25 cellular contexts compared by ENCODE assay signal in the genomic region with DNA sequence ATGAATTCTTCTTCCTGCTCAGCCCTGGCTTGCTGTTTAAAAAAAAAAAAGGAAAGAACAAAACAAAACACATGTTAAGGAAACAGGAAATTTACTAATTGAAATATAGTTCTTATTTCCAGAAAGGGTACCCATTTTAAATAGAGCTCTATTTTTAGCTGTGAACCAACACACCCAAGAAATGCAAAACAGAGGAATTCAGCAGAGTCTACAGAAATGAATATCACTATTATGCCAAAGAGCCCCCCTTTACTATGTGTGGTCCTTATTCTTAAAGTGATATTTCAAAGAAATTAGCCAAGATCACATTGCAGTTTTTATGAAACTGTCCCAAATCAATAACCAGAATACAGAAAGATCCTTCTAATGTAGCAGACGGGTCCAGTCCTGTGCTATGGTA. TPM values are rescaled to one million over a fixed set of nuclear protein-coding genes. Genes with fewer than 3 reads are reported as not detected.
A peak's percentile ranks its signal among the peaks of the same experiment; 100 is the strongest.
DNase-seq lines count a peak whose midpoint lies in the region; ATAC-seq, FAIRE-seq and TF ChIP-seq lines count a peak whose summit lies in the region.
"Had no signal": no experiment of that assay in that cellular context is flagged by ENCODE, and none has a peak within 500 bp of the region (broad histone marks: within the 10 kb centered on the region; RNA-seq: fewer than 3 reads in every experiment).

No MANE protein-coding gene starts in this region.

- H3K27me3 ChIP-seq in foreskin keratinocyte = no peaks in the 10 kb centered on the region
- no peaks in the 10 kb centered on the region for H3K27me3 ChIP-seq in esophagus squamous epithelium
- H3K27me3 ChIP-seq: heart right ventricle, transverse colon had no signal

- H3K27ac Mint-ChIP-seq in mesothelial cell of epicardium = peak overlapping the region; percentile 83
- no peak overlapping the region for H3K27ac Mint-ChIP-seq in Calu3 (ENCODE audit: unreplicated experiment)
- H3K27ac Mint-ChIP-seq: activated CD4-positive, alpha-beta T cell treated with anti-CD3 and anti-CD28 coated beads for 36 hours had no signal

- H3K36me3 Mint-ChIP-seq in mesothelial cell of epicardium = peaks cover 6% of the 10 kb centered on the region
- H3K36me3 Mint-ChIP-seq in Calu3 (ENCODE audit: insufficient read depth, unreplicated experiment) = peaks cover 19% of the 10 kb centered on the region

- no TSS peak for BruUV-seq in Calu3 (replicated peaks; lab: Mats Ljungman, UMichigan)

- DNase-seq in GM19239 (ENCODE audit: insufficient read length, low spot score) (no peak), mesothelial cell of epicardium (ENCODE audit: low spot score in 2 of 2, unreplicated experiment in 2 of 2) (no peak), foreskin keratinocyte (no peak), esophagus squamous epithelium (lab: John Stamatoyannopoulos, UW) (no peak), Calu3 (no peak), NCI-H345 (lab: John Stamatoyannopoulos, UW) (no peak)
- DNase-seq: activated CD4-positive, alpha-beta T cell treated with anti-CD3 and anti-CD28 coated beads for 36 hours; cerebellar nuclear complex; DMS79 treated with DMSO at 0.1 percent for 48 hours; GOT3; heart right ventricle; left colon; mesendoderm; naive thymus-derived CD8-positive, alpha-beta T cell; NCI-H1930; NCI-H2227 treated with DMSO at 0.1 percent for 48 hours; NCI-H82; right cardiac atrium; Right ventricle myocardium superior; stimulated activated CD4-positive, alpha-beta T cell treated with anti-CD3 and anti-CD28 coated beads, Interleukin-12 subunit alpha, Interleukin-12 subunit beta, amount 100 ng/mL, for 4 hours; stimulated activated CD4-positive, alpha-beta T cell treated with anti-CD3 and anti-CD28 coated beads, Interleukin-4, amount 100 ng/mL, for 4 hours; transverse colon had no signal

- ATAC-seq in GM18502 (IDR thresholded peaks at IDR 0.05; ENCODE audit: poor library complexity, unreplicated experiment) = peak; percentile 56
- ATAC-seq in HG03045 (IDR thresholded peaks at IDR 0.05; ENCODE audit: unreplicated experiment) = peak; percentile 47
- ATAC-seq in foreskin keratinocyte = no peak
- ATAC-seq: activated CD4-positive, alpha-beta T cell treated with anti-CD3 and anti-CD28 coated beads for 36 hours; heart right ventricle; left colon; naive thymus-derived CD8-positive, alpha-beta T cell; right cardiac atrium had no signal

- WGBS in esophagus squamous epithelium, 2 donors = 85 to 86% methylated on average over 1 of the region's 1 CpG

- TF ChIP-seq POLR2A in esophagus squamous epithelium (IDR thresholded peaks at IDR 0.05) = no peak

- peaks cover 0 to 46% (median 6%) of the 10 kb centered on the region in 3 donors for H3K36me3 ChIP-seq in esophagus squamous epithelium

- intact Hi-C loops in esophagus squamous epithelium (cut with DNase I) (no loop called here), Calu3 (cut with micrococcal nuclease; ENCODE audit: unreplicated experiment) (no loop called here)

- H3K27ac ChIP-seq in foreskin keratinocyte (no peak overlapping the region), esophagus squamous epithelium (peak overlapping the region in 2 of 4 donors; percentile 7)
- H3K27ac ChIP-seq: epithelial cell of prostate, transverse colon had no signal

- no peaks in the 10 kb centered on the region for H3K27me3 Mint-ChIP-seq in mesothelial cell of epicardium (ENCODE audit: low read depth)
- H3K27me3 Mint-ChIP-seq in Calu3 (ENCODE audit: unreplicated experiment) = no peaks in the 10 kb centered on the region
- H3K27me3 Mint-ChIP-seq: activated CD4-positive, alpha-beta T cell treated with anti-CD3 and anti-CD28 coated beads for 36 hours; naive thymus-derived CD8-positive, alpha-beta T cell had no signal

- H3K9me3 Mint-ChIP-seq in mesothelial cell of epicardium = no peaks in the 10 kb centered on the region
- H3K9me3 Mint-ChIP-seq in Calu3 (ENCODE audit: low read depth, unreplicated experiment) = peaks cover 2% of the 10 kb centered on the region

- H3K4me3 Mint-ChIP-seq in mesothelial cell of epicardium (no peak overlapping the region), Calu3 (ENCODE audit: low read depth, unreplicated experiment) (no peak overlapping the region)
- H3K4me3 Mint-ChIP-seq: activated CD4-positive, alpha-beta T cell treated with anti-CD3 and anti-CD28 coated beads for 36 hours had no signal

- CTCF ChIA-PET in Calu3 (lab: Charles Lee) = no interaction called here

- H3K4me1 Mint-ChIP-seq in mesothelial cell of epicardium (peaks cover 65% of the 10 kb centered on the region), Calu3 (ENCODE audit: low read depth, unreplicated experiment) (peaks cover 22% of the 10 kb centered on the region)

- H3K4me3 ChIP-seq in esophagus squamous epithelium = no peak overlapping the region
- H3K4me3 ChIP-seq: transverse colon had no signal

- H3K4me1 ChIP-seq in foreskin keratinocyte = no peaks in the 10 kb centered on the region
- peaks cover 18 to 85% (median 21%) of the 10 kb centered on the region in 3 donors for H3K4me1 ChIP-seq in esophagus squamous epithelium

- no peaks in the 10 kb centered on the region for H3K9me3 ChIP-seq in esophagus squamous epithelium
- H3K9me3 ChIP-seq: heart right ventricle, transverse colon had no signal

- TF ChIP-seq CTCF in mesothelial cell of epicardium (IDR thresholded peaks at IDR 0.05; ENCODE audit: unreplicated experiment) (no peak), foreskin keratinocyte (conservative IDR thresholded peaks at IDR 0.05) (no peak), esophagus squamous epithelium (IDR thresholded peaks at IDR 0.05) (no peak), Calu3 (IDR thresholded peaks at IDR 0.05; ENCODE audit: unreplicated experiment) (no peak)

- peak; percentile 23 for FAIRE-seq in GM19239 (lab: Jason Lieb, UNC)

RNA-seq across cellular contexts. Expression of a gene that starts 53.7 kb away (rescaled TPM):
- 49.3 to 51.4 TPM (median 50.5 TPM) in 3 replicates for total RNA-seq in mesothelial cell of epicardium
- total RNA-seq in foreskin keratinocyte = 47.9 and 49.3 TPM in 2 replicates
- 11.6 and 15.2 TPM in 2 replicates for polyA plus RNA-seq in foreskin keratinocyte
- 10 to 100 TPM; 52.5 to 65.8 (median 57.7) TPM for total RNA-seq in esophagus squamous epithelium
- 111 and 115 TPM in 2 replicates for total RNA-seq in Calu3 (2022)
